ENCODE assay signal across 17 cellular contexts in genomic region chr13:105611424-105611823, GRCh38.
DNase-seq lines count a peak whose midpoint lies in the region; FAIRE-seq and TF ChIP-seq lines count a peak whose summit lies in the region.
"Had no signal": no experiment of that assay in that cellular context is flagged by ENCODE, and none has a peak within 500 bp of the region (broad histone marks: within the 10 kb centered on the region; RNA-seq: fewer than 3 reads in every experiment).

No MANE protein-coding gene starts in this region.

- no peaks in the 10 kb centered on the region for H3K27me3 Mint-ChIP-seq in progenitor cell of endocrine pancreas
- H3K27me3 Mint-ChIP-seq: activated CD4-positive, alpha-beta T cell treated with anti-CD3 and anti-CD28 coated beads for 36 hours had no signal

- no peak overlapping the region for H3K4me3 Mint-ChIP-seq in progenitor cell of endocrine pancreas (ENCODE audit: low read depth)
- H3K4me3 Mint-ChIP-seq: activated CD4-positive, alpha-beta T cell treated with anti-CD3 and anti-CD28 coated beads for 36 hours had no signal

- no peak for FAIRE-seq in HTR-8/SVneo (lab: Jason Lieb, UNC)
- FAIRE-seq: G401.6 had no signal

- H3K4me3 ChIP-seq in AG09309 (ENCODE audit: control insufficient read depth, low read depth, low read length) (no peak overlapping the region), SJSA1 (no peak overlapping the region), fibroblast of lung (replicated peaks in 1 of 4; ENCODE audit: control extremely low read depth in 1 of 4, insufficient read depth in 1 of 4, low read depth in 3 of 4, low read length in 4 of 4) (no peak overlapping the region), neuron (ENCODE audit: low read length) (no peak overlapping the region)
- H3K4me3 ChIP-seq: BLaER1, gastroesophageal sphincter, left ventricle myocardium inferior had no signal

- TF ChIP-seq CTCF in AG09309 (IDR thresholded peaks at IDR 0.05; ENCODE audit: control insufficient read depth, insufficient read depth, low read depth, low read length, missing control alignments) (no peak), fibroblast of lung (conservative IDR thresholded peaks at IDR 0.05 in 1 of 2, IDR thresholded peaks at IDR 0.05 in 1 of 2; ENCODE audit: low read depth in 1 of 2, low read length in 2 of 2) (no peak), progenitor cell of endocrine pancreas (IDR thresholded peaks at IDR 0.05; ENCODE audit: unreplicated experiment) (no peak)

- H3K79me2 ChIP-seq in fibroblast of lung (ENCODE audit: control insufficient read depth, insufficient read depth, low read length), result no peaks in the 10 kb centered on the region

- H4K20me1 ChIP-seq in fibroblast of lung (ENCODE audit: control insufficient read depth, extremely low read depth, insufficient read depth, low read length), result no peaks in the 10 kb centered on the region
- H4K20me1 ChIP-seq: BLaER1 had no signal

- H3K4me1 Mint-ChIP-seq in progenitor cell of endocrine pancreas (ENCODE audit: low read depth), result peaks cover 9% of the 10 kb centered on the region
- H3K4me1 Mint-ChIP-seq: activated CD4-positive, alpha-beta T cell treated with anti-CD3 and anti-CD28 coated beads for 36 hours had no signal

- H3K9me3 ChIP-seq in SJSA1 (replicated peaks) (no peaks in the 10 kb centered on the region), fibroblast of lung (ENCODE audit: control insufficient read depth, insufficient read depth, low read depth, low read length) (no peaks in the 10 kb centered on the region), neuron (ENCODE audit: low read length) (no peaks in the 10 kb centered on the region)
- H3K9me3 ChIP-seq: BLaER1, gastroesophageal sphincter, left ventricle myocardium inferior, neutrophil had no signal

- H3K27ac Mint-ChIP-seq in progenitor cell of endocrine pancreas, result no peak overlapping the region
- H3K27ac Mint-ChIP-seq: activated CD4-positive, alpha-beta T cell treated with anti-CD3 and anti-CD28 coated beads for 36 hours; activated T-helper 2 cell treated with anti-CD3 and anti-CD28 coated beads, Interferon-gamma antibody, Interleukin-2, Interleukin-4, amounts not matched to agents 10 μg/mL and 5 μg/mL and 100 μg/mL, durations not matched to agents 14 hours and 24 hours and 36 hours had no signal

- H3K27me3 ChIP-seq in SJSA1 (replicated peaks), result no peaks in the 10 kb centered on the region
- H3K27me3 ChIP-seq in fibroblast of lung (ENCODE audit: control insufficient read depth, insufficient read depth, low read length), result no peaks in the 10 kb centered on the region
- H3K27me3 ChIP-seq in neuron (ENCODE audit: insufficient read depth, low read length), result no peaks in the 10 kb centered on the region
- H3K27me3 ChIP-seq: BLaER1, gastroesophageal sphincter, neutrophil had no signal

- H3K27ac ChIP-seq in SJSA1 (peak overlapping the region; percentile 67), fibroblast of lung (ENCODE audit: insufficient read depth, low read length) (no peak overlapping the region)
- H3K27ac ChIP-seq: BLaER1, gastroesophageal sphincter, left ventricle myocardium inferior, neutrophil had no signal

- H3K4me2 ChIP-seq in fibroblast of lung (ENCODE audit: extremely low read depth, insufficient read depth, low read length), result no peak overlapping the region
- H3K4me2 ChIP-seq: BLaER1 had no signal

- no peaks in the 10 kb centered on the region for H3K36me3 Mint-ChIP-seq in progenitor cell of endocrine pancreas (ENCODE audit: insufficient read depth)

- H2AFZ ChIP-seq in fibroblast of lung (ENCODE audit: low read length), result no peak overlapping the region
- H2AFZ ChIP-seq in neuron (ENCODE audit: low read depth, low read length), result peak overlapping the region; percentile 70

- H3K9ac ChIP-seq in fibroblast of lung (ENCODE audit: insufficient read depth, low read length), result no peak overlapping the region
- H3K9ac ChIP-seq: BLaER1 had no signal

- DNase-seq in AG09309 (ENCODE audit: low read depth) (peak; percentile 21), SJSA1 (ENCODE audit: low read depth in 1 of 2, low spot score in 2 of 2) (peak; percentile 65 to 78), fibroblast of lung (ENCODE audit: low read depth in 2 of 2) (peak; percentile 22 to 94), progenitor cell of endocrine pancreas (ENCODE audit: low spot score, unreplicated experiment) (no peak), NCI-H146 (lab: John Stamatoyannopoulos, UW) (no peak), HTR-8/SVneo (ENCODE audit: insufficient read length, low spot score) (no peak), DMS 273 treated with DMSO at 0.1 percent for 48 hours (lab: John Stamatoyannopoulos, UW) (no peak)
- DNase-seq: activated CD4-positive, alpha-beta T cell treated with anti-CD3 and anti-CD28 coated beads for 36 hours; caudate nucleus; KBM-7; left ventricle myocardium inferior had no signal

- no peaks in the 10 kb centered on the region for H3K9me3 Mint-ChIP-seq in progenitor cell of endocrine pancreas (ENCODE audit: low read depth)
- H3K9me3 Mint-ChIP-seq: activated T-helper 2 cell treated with anti-CD3 and anti-CD28 coated beads, Interferon-gamma antibody, Interleukin-2, Interleukin-4, amounts not matched to agents 10 μg/mL and 5 μg/mL and 100 μg/mL, durations not matched to agents 14 hours and 24 hours and 36 hours had no signal

- H3K4me1 ChIP-seq in SJSA1 (replicated peaks), result peaks cover 31% of the 10 kb centered on the region
- no peaks in the 10 kb centered on the region for H3K4me1 ChIP-seq in fibroblast of lung (ENCODE audit: control insufficient read depth, extremely low read depth, insufficient read depth, low read length)
- peaks cover 15% of the 10 kb centered on the region for H3K4me1 ChIP-seq in neuron (ENCODE audit: insufficient read depth, low read length)
- H3K4me1 ChIP-seq: BLaER1, left ventricle myocardium inferior had no signal

- H3K36me3 ChIP-seq in SJSA1 (no peaks in the 10 kb centered on the region), fibroblast of lung (ENCODE audit: control insufficient read depth, insufficient read depth, low read length) (no peaks in the 10 kb centered on the region), neuron (ENCODE audit: insufficient read depth, low read length) (no peaks in the 10 kb centered on the region)
- H3K36me3 ChIP-seq: BLaER1, gastroesophageal sphincter, left ventricle myocardium inferior, neutrophil had no signal

Comparison
In these comparisons a context has a peak if more than half of its experiments do, and no peak if none do; other contexts are left out.
1. DNase-seq: peak in AG09309 (single experiment), SJSA1 (2 of 2) and fibroblast of lung (2 of 2); none in progenitor cell of endocrine pancreas (single experiment), NCI-H146 (single experiment), HTR-8/SVneo (single experiment) and DMS 273 treated with DMSO at 0.1 percent for 48 hours (single experiment).